1 cellular context compared by ENCODE assay signal in genomic region chrX:65034292-65034640, GRCh38.
A peak's percentile ranks its signal among the peaks of the same experiment; 100 is the strongest.
TF ChIP-seq lines count a peak whose summit lies in the region.

No MANE protein-coding gene starts in this region.

TF ChIP-seq in HepG2, 621 proteins besides CTCF, POLR2A, EP300 and RAD21:
- TF ChIP-seq ZFX (CRISPR knock-in tag; IDR thresholded peaks at IDR 0.05; ENCODE audit: low read depth) (0 out of 2 replicates have a peak, but pooled peaks have one; percentile 67), NFE2L1 (CRISPR knock-in tag; IDR thresholded peaks at IDR 0.05; ENCODE audit: borderline replicate concordance) (no peak)
